In the genomic region with DNA sequence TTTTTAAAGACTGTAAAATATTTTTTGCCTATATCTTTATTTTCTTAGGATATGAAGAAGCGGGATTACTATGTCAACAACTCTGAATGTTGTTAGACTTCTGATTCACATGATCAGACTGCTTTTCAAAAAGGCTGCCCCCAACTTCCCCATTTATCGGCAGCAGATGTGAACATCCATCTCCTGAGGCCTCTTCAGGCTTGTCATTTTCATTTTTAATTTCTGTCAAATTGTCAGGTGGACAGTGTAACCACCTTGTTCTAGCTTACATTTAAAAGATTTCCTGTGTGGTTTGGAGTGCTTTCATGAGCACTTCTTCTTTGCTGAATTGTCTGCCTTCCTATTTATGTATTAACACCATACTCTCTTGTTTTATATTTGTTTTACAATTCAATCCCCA, we compare ENCODE assay signal across 12 cellular contexts.
DNase-seq lines count a peak whose midpoint lies in the region; ATAC-seq, FAIRE-seq and TF ChIP-seq lines count a peak whose summit lies in the region.
"Had no signal": no experiment of that assay in that cellular context is flagged by ENCODE, and none has a peak within 500 bp of the region (broad histone marks: within the 10 kb centered on the region; RNA-seq: fewer than 3 reads in every experiment).

No MANE protein-coding gene starts in this region.

- no peak for TF ChIP-seq CTCF in K562 (IDR thresholded peaks at IDR 0.05 in 2 of 3, conservative IDR thresholded peaks at IDR 0.05 in 1 of 3; ENCODE audit: insufficient read depth in 2 of 3, low read depth in 1 of 3, low read length in 3 of 3)
- TF ChIP-seq CTCF in GM23338 (conservative IDR thresholded peaks at IDR 0.05; ENCODE audit: low read depth in 2 of 2), result no peak

- H3K27me3 Mint-ChIP-seq in GM23338 (ENCODE audit: insufficient read depth, low read depth, poor library complexity), result no peaks in the 10 kb centered on the region

- no peaks in the 10 kb centered on the region for H3K36me3 Mint-ChIP-seq in GM23338 (ENCODE audit: low read depth)

- no peaks in the 10 kb centered on the region for H3K9me1 ChIP-seq in K562 (ENCODE audit: control insufficient read depth, insufficient read depth, low read length)

- CTCF ChIA-PET in K562 (lab: Yijun Ruan, JAX; ENCODE audit: low intra/inter-chr PET ratio), result no interaction called here

- no peaks in the 10 kb centered on the region for H3K79me2 ChIP-seq in K562 (ENCODE audit: control insufficient read depth, insufficient read depth, low read length)
- no peaks in the 10 kb centered on the region for H3K79me2 ChIP-seq in GM23338 (replicated peaks; ENCODE audit: insufficient read depth)

- H3K9me3 Mint-ChIP-seq in GM23338, result no peaks in the 10 kb centered on the region

- in situ Hi-C loops in K562 (cut with MboI), result no loop called here

- H3K27me3 ChIP-seq in K562 (ENCODE audit: control insufficient read depth in 2 of 2, insufficient read depth in 2 of 2, low read length in 2 of 2) (no peaks in the 10 kb centered on the region), GM23338 (ENCODE audit: insufficient read depth) (no peaks in the 10 kb centered on the region)

- 82% methylated on average over 2 of the region's 2 CpGs for WGBS in K562 (ENCODE audit: insufficient coverage, low coverage, missing lambda C conversion rate)

- TF ChIP-seq EP300 in K562 (IDR thresholded peaks at IDR 0.05; ENCODE audit: low read length), result no peak

- H3K9ac ChIP-seq in K562 (ENCODE audit: insufficient read depth in 1 of 2, low read depth in 2 of 2, low read length in 2 of 2), result no peak overlapping the region

- ATAC-seq in GM18505 (IDR thresholded peaks at IDR 0.05; ENCODE audit: unreplicated experiment) (peak; percentile 86), GM21526 (IDR thresholded peaks at IDR 0.05; ENCODE audit: low FRiP score, unreplicated experiment) (peak; percentile 65), HG03469 (IDR thresholded peaks at IDR 0.05; ENCODE audit: unreplicated experiment) (peak; percentile 75), K562 (no peak), HG02571 (IDR thresholded peaks at IDR 0.05; ENCODE audit: unreplicated experiment) (no peak), GM23338 (no peak)

- H3K27ac Mint-ChIP-seq in GM23338, result no peak overlapping the region

- H3K4me2 ChIP-seq in K562 (ENCODE audit: insufficient read depth, low read length) (no peak overlapping the region), GM23338 (no peak overlapping the region)

- H3K4me3 Mint-ChIP-seq in GM23338, result no peak overlapping the region

- no peak for FAIRE-seq in K562 (lab: Jason Lieb, UNC)
- FAIRE-seq: frontal cortex had no signal

- H3K36me3 ChIP-seq in K562 (ENCODE audit: control insufficient read depth, insufficient read depth, low read length), result peaks cover 38% of the 10 kb centered on the region
- H3K36me3 ChIP-seq in GM23338 (ENCODE audit: insufficient read depth), result no peaks in the 10 kb centered on the region

- no peak for TF ChIP-seq RAD21 in K562 (CRISPR knock-in tag; conservative IDR thresholded peaks at IDR 0.05 in 1 of 2, IDR thresholded peaks at IDR 0.05 in 1 of 2)

- H2AFZ ChIP-seq in K562 (ENCODE audit: low read depth, low read length) (no peak overlapping the region), GM23338 (no peak overlapping the region)

- TF ChIP-seq POLR2A in GM18505 (IDR thresholded peaks at IDR 0.05; ENCODE audit: borderline replicate concordance, extremely low read depth, insufficient read depth, insufficient read length) (no peak), K562 (conservative IDR thresholded peaks at IDR 0.05) (no peak)

- no peak overlapping the region for H3K4me3 ChIP-seq in K562
- H3K4me3 ChIP-seq in GM23338, result no peak overlapping the region

- no peaks in the 10 kb centered on the region for H3F3A ChIP-seq in GM23338 (replicated peaks; ENCODE audit: low read depth)

- intact Hi-C loops in K562 (cut with micrococcal nuclease), result no loop called here

- peaks cover 3 to 7% of the 10 kb centered on the region in 2 experiments; a peak in 3 of 5 replicates for H3K4me1 ChIP-seq in K562 (replicated peaks in 1 of 2; ENCODE audit: control insufficient read depth in 2 of 2, insufficient read depth in 2 of 2, low read length in 2 of 2)
- H3K4me1 ChIP-seq in GM23338 (ENCODE audit: insufficient read depth), result no peaks in the 10 kb centered on the region

- H3K27ac ChIP-seq in K562 (ENCODE audit: extremely low read depth, low read depth, low read length) (no peak overlapping the region), GM23338 (ENCODE audit: low read depth) (no peak overlapping the region)

- H3K9me2 ChIP-seq in GM23338 (ENCODE audit: insufficient read depth), result no peaks in the 10 kb centered on the region

- POLR2A ChIA-PET in K562 (lab: Yijun Ruan, JAX), result no interaction called here

- no TSS peak for BruUV-seq in K562 (replicated peaks; lab: Mats Ljungman, UMichigan)

- no peaks in the 10 kb centered on the region for H3K4me1 Mint-ChIP-seq in GM23338

- no peaks in the 10 kb centered on the region for H3K9me3 ChIP-seq in K562 (replicated peaks; ENCODE audit: control insufficient read depth, insufficient read depth, low read depth, low read length)

- no peaks in the 10 kb centered on the region for H4K20me1 ChIP-seq in K562 (replicated peaks; ENCODE audit: control insufficient read depth, insufficient read depth, low read length)
- no peaks in the 10 kb centered on the region; the same call in 1 of the 2 replicates for H4K20me1 ChIP-seq in GM23338 (replicated peaks; ENCODE audit: insufficient read depth)

- DNase-seq in K562 (ENCODE audit: extremely low read depth in 1 of 4, low spot score in 3 of 4) (no peak), NCI-H510A (lab: John Stamatoyannopoulos, UW) (no peak), GM23338 (ENCODE audit: low spot score) (no peak)
- DNase-seq in activated T-cell treated with anti-CD3 and anti-CD28 coated beads, Interleukin-2, amount 50 U/mL, for 48 hours, result no peak
- DNase-seq: activated gamma-delta T cell, NCI-H526 treated with DMSO at 0.1 percent for 48 hours, retina had no signal

TF ChIP-seq in K562, 482 proteins besides CTCF, POLR2A, EP300 and RAD21:
- 0 out of 2 replicates have a peak, but pooled peaks have one; percentile 3 for TF ChIP-seq SPI1 (IDR thresholded peaks at IDR 0.05; ENCODE audit: borderline replicate concordance, low read depth, low read length)
- TF ChIP-seq, protein P1, sequence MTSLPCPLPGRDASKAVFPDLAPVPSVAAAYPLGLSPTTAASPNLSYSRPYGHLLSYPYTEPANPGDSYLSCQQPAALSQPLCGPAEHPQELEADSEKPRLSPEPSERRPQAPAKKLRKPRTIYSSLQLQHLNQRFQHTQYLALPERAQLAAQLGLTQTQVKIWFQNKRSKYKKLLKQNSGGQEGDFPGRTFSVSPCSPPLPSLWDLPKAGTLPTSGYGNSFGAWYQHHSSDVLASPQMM (CRISPR knock-in tag; IDR thresholded peaks at IDR 0.05), result no peak
TF ChIP-seq in K562: peak in this region for 1.

TF ChIP-seq in GM23338, 12 proteins besides CTCF, POLR2A, EP300 and RAD21 (continues in another document):
- TF ChIP-seq NANOG (IDR thresholded peaks at IDR 0.05; ENCODE audit: borderline replicate concordance) (no peak), ZNF114 (CRISPR knock-in tag; IDR thresholded peaks at IDR 0.05) (no peak)

Comparison
In these comparisons a context has a peak if more than half of its experiments do, and no peak if none do; other contexts are left out.
1. ATAC-seq: peak in GM18505 (single experiment), GM21526 (single experiment) and HG03469 (single experiment); none in K562 (single experiment), HG02571 (single experiment) and GM23338 (single experiment).